ENCODE assay signal across 12 cellular contexts in the genomic region with DNA sequence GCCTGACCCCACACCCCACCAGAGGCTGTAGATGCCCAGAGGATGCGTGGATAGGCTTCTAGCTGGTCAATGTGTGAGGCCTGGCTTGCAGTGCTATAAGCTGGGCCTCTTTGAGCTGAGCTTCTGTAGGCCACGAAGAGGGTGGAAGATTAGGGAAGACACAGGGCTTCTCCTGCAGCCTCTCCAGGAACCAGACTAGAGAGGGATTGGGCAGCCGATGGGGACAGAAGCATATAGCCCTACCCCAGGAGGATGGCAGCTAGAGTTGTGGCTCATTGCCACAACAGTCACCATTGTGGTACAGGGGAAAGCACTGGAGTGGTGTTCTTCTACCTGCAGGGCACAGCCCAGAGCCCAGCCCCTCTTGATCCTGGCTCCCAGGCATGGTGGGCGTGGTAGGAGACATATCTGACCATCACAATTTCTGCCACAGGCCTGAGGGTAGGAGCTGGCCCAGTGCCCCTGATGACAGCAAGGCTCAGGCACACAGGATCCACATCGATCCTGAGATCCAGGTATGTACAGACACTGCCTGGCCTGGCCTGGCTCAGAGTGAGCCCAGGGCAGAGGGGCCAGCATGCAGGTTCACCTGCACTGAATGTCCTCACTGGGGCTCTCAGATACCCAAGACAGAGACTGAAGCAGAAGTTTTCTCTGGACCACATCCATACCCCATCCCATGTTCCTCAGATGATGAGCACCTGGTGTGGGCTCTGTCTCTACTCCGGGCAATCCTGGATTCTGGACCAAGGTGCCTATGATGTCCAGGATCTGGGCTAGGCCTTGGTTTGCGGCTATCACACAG. TPM values are rescaled to one million over a fixed set of nuclear protein-coding genes. Genes with fewer than 3 reads are reported as not detected.
DNase-seq lines count a peak whose midpoint lies in the region; FAIRE-seq and TF ChIP-seq lines count a peak whose summit lies in the region.
"Had no signal": no experiment of that assay in that cellular context is flagged by ENCODE, and none has a peak within 500 bp of the region (broad histone marks: within the 10 kb centered on the region; RNA-seq: fewer than 3 reads in every experiment).

No MANE protein-coding gene starts in this region.

- FAIRE-seq in urothelium cell line (lab: Jason Lieb, UNC): no peak

- DNase-seq in left ventricle myocardium inferior: no peak
- no peak for DNase-seq in cardiac septum (ENCODE audit: low spot score)
- no peak for DNase-seq in neural crest cell (ENCODE audit: low read depth, low spot score)
- peak; percentile 13 to 52 for DNase-seq in uterus
- no peak for DNase-seq in MV-4-11 (lab: John Stamatoyannopoulos, UW)
- DNase-seq in substantia nigra (lab: John Stamatoyannopoulos, UW): no peak
- DNase-seq in urothelium cell line (ENCODE audit: low spot score): no peak
- DNase-seq: activated naive CD4-positive, alpha-beta T cell treated with Interleukin-2 at 50 U/mL for 16 hours; GDM1; Karpas-422; NCI-H2227 treated with DMSO at 0.1 percent for 48 hours had no signal

- H3K4me3 ChIP-seq in left ventricle myocardium inferior (no peak overlapping the region), esophagus (ENCODE audit: low read depth in 1 of 2, low read length in 2 of 2) (no peak overlapping the region), uterus (no peak overlapping the region)

- H3K27ac ChIP-seq in left ventricle myocardium inferior (replicated peaks) (peak overlapping the region; percentile 81), esophagus (ENCODE audit: low read depth in 2 of 2, low read length in 1 of 2) (peak overlapping the region; percentile 28), uterus (peak overlapping the region; percentile 96 to 99), substantia nigra (ENCODE audit: low read depth, low read length, poor library complexity, severe bottlenecking) (no peak overlapping the region)

- H3K9me3 ChIP-seq in left ventricle myocardium inferior (replicated peaks) (no peaks in the 10 kb centered on the region), esophagus (ENCODE audit: control insufficient read depth in 2 of 2, insufficient read depth in 1 of 2, low read depth in 1 of 2, low read length in 1 of 2) (no peaks in the 10 kb centered on the region), uterus (no peaks in the 10 kb centered on the region)

- H3K4me1 ChIP-seq in left ventricle myocardium inferior (peaks cover 49% of the 10 kb centered on the region), esophagus (ENCODE audit: control insufficient read depth in 2 of 2, insufficient read depth in 2 of 2, low read length in 1 of 2) (peaks cover 0 to 16% of the 10 kb centered on the region in 2 donors), uterus (peaks cover 33 to 74% of the 10 kb centered on the region in 2 donors)

- H3K4me3 Mint-ChIP-seq in neural crest cell: no peak overlapping the region

- peaks cover 66% of the 10 kb centered on the region for H3K4me1 Mint-ChIP-seq in neural crest cell

- no peaks in the 10 kb centered on the region for H3K27me3 ChIP-seq in left ventricle myocardium inferior (ENCODE audit: low read depth)
- no peaks in the 10 kb centered on the region for H3K27me3 ChIP-seq in esophagus (ENCODE audit: control insufficient read depth in 1 of 2, insufficient read depth in 2 of 2, low read length in 2 of 2)
- no peaks in the 10 kb centered on the region for H3K27me3 ChIP-seq in uterus

- no peak for TF ChIP-seq CTCF in left ventricle myocardium inferior (IDR thresholded peaks at IDR 0.05; ENCODE audit: borderline replicate concordance)
- TF ChIP-seq CTCF in neural crest cell (conservative IDR thresholded peaks at IDR 0.05): no peak
- peak in 1 of 4 experiments; percentile 1 for TF ChIP-seq CTCF in uterus (IDR thresholded peaks at IDR 0.05)

- no peaks in the 10 kb centered on the region for H3K27me3 Mint-ChIP-seq in neural crest cell (ENCODE audit: low read depth)

- intact Hi-C loops in left ventricle myocardium inferior (cut with micrococcal nuclease): no loop called here
- intact Hi-C loops in cardiac septum (cut with DNase I): no loop called here
- intact Hi-C loops in uterus (cut with DNase I; ENCODE audit: low total_unique reads): no loop called here

- H3K9me3 Mint-ChIP-seq in neural crest cell: no peaks in the 10 kb centered on the region

- H3K36me3 Mint-ChIP-seq in neural crest cell (ENCODE audit: low read depth): peaks cover 12% of the 10 kb centered on the region

- no peaks in the 10 kb centered on the region for H3K36me3 ChIP-seq in left ventricle myocardium inferior
- peaks cover 5 to 29% of the 10 kb centered on the region in 2 donors for H3K36me3 ChIP-seq in esophagus (ENCODE audit: control insufficient read depth in 2 of 2, insufficient read depth in 2 of 2, low read length in 1 of 2)
- H3K36me3 ChIP-seq in uterus: no peaks in the 10 kb centered on the region

- no peak for TF ChIP-seq POLR2A in uterus (IDR thresholded peaks at IDR 0.05)

- 64 to 66% methylated on average over 7 of the region's 7 CpGs for WGBS in esophagus, 2 donors

- peak overlapping the region; percentile 27 for H3K27ac Mint-ChIP-seq in neural crest cell (ENCODE audit: unreplicated experiment)

RNA-seq across cellular contexts. Expression of gene PDLIM4, which starts 8.7 kb away (rescaled TPM):
- total RNA-seq in left ventricle myocardium inferior (4.8 TPM), cardiac septum (8.8 TPM), neural crest cell (37.4 and 38.0 TPM in 2 replicates), uterus (100 to 1,000 TPM in 1 of 4 donors, 10 to 100 TPM in 3; 14.1 to 148 (median 45.3) TPM)
- 10 to 100 TPM; 33.3 to 58.9 TPM for polyA plus RNA-seq in esophagus

RNA-seq across cellular contexts. Expression of gene SLC22A4, which starts 28.0 kb away (rescaled TPM):
- 2.0 TPM for total RNA-seq in left ventricle myocardium inferior
- 2.2 TPM for total RNA-seq in cardiac septum
- polyA plus RNA-seq in esophagus: under 1 TPM; 0.14 to 0.16 TPM
- 0.47 and 0.68 TPM in 2 replicates for total RNA-seq in neural crest cell
- total RNA-seq in uterus: 1 to 10 TPM in 3 of 4 donors, under 1 TPM in 1; 0.26 to 4.5 (median 2.3) TPM

RNA-seq across cellular contexts. Expression of gene P4HA2, which starts 38.6 kb away (rescaled TPM):
- total RNA-seq in left ventricle myocardium inferior (80.5 TPM), cardiac septum (50.5 TPM), neural crest cell (10.8 and 11.3 TPM in 2 replicates), uterus (100 to 1,000 TPM in 1 of 4 donors, 10 to 100 TPM in 3; 19.4 to 112 (median 85.2) TPM)
- 10 to 100 TPM; 11.5 to 11.9 TPM for polyA plus RNA-seq in esophagus

Comparison
In these comparisons a context has a peak if more than half of its experiments do, and no peak if none do; other contexts are left out.
1. DNase-seq: peak in uterus (2 of 2); none in left ventricle myocardium inferior (single experiment), cardiac septum (single experiment), neural crest cell (single experiment), MV-4-11 (single experiment), substantia nigra (0 of 49) and urothelium cell line (single experiment).